Comparison of ENCODE assay signal across 1 cellular context in the genomic region with DNA sequence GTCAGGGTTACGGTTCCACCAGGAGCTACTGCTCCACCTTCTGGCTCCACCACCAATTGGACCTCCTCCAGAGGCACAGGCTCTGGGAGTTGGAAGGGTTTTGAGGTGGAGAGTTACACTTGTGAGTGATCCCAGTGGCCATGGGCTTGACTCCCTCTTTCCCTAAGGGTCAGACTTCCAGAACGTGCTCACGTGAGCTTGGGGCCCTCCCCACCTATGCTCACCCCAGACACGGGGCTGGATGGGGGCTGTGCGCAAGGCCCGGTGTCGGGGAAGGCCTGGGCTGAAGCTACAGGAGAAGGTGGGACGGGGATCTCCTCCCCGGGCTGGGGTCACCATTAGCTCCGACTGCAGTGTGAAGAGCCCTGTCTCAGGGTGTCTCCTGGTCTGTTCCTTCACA.
TF ChIP-seq lines count a peak whose summit lies in the region.

No MANE protein-coding gene starts in this region.

TF ChIP-seq in GM12878, 131 proteins besides CTCF, POLR2A, EP300 and RAD21:
- TF ChIP-seq, protein P1, sequence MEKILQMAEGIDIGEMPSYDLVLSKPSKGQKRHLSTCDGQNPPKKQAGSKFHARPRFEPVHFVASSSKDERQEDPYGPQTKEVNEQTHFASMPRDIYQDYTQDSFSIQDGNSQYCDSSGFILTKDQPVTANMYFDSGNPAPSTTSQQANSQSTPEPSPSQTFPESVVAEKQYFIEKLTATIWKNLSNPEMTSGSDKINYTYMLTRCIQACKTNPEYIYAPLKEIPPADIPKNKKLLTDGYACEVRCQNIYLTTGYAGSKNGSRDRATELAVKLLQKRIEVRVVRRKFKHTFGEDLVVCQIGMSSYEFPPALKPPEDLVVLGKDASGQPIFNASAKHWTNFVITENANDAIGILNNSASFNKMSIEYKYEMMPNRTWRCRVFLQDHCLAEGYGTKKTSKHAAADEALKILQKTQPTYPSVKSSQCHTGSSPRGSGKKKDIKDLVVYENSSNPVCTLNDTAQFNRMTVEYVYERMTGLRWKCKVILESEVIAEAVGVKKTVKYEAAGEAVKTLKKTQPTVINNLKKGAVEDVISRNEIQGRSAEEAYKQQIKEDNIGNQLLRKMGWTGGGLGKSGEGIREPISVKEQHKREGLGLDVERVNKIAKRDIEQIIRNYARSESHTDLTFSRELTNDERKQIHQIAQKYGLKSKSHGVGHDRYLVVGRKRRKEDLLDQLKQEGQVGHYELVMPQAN (conservative IDR thresholded peaks at IDR 0.05), result no peak
- TF ChIP-seq BCL3 (IDR thresholded peaks at IDR 0.05; ENCODE audit: borderline replicate concordance, insufficient read depth, low read depth, low read length, poor library complexity, severe bottlenecking) (no peak), YBX1 (IDR thresholded peaks at IDR 0.05) (no peak), NR2C1 (IDR thresholded peaks at IDR 0.05) (no peak), NRF1 (conservative IDR thresholded peaks at IDR 0.05; ENCODE audit: low read depth, low read length) (no peak), CEBPZ (IDR thresholded peaks at IDR 0.05; ENCODE audit: low read depth, low read length) (no peak), TCF12 (IDR thresholded peaks at IDR 0.05; ENCODE audit: low read depth, low read length) (no peak), BMI1 (IDR thresholded peaks at IDR 0.05; ENCODE audit: borderline replicate concordance) (no peak), CHD2 (IDR thresholded peaks at IDR 0.05; ENCODE audit: borderline replicate concordance, low read depth, low read length) (no peak), TCF3 (IDR thresholded peaks at IDR 0.05; ENCODE audit: borderline replicate concordance, insufficient read depth, low read depth, low read length) (no peak), SMARCA5 (IDR thresholded peaks at IDR 0.05) (no peak)
- TF ChIP-seq, protein P2, sequence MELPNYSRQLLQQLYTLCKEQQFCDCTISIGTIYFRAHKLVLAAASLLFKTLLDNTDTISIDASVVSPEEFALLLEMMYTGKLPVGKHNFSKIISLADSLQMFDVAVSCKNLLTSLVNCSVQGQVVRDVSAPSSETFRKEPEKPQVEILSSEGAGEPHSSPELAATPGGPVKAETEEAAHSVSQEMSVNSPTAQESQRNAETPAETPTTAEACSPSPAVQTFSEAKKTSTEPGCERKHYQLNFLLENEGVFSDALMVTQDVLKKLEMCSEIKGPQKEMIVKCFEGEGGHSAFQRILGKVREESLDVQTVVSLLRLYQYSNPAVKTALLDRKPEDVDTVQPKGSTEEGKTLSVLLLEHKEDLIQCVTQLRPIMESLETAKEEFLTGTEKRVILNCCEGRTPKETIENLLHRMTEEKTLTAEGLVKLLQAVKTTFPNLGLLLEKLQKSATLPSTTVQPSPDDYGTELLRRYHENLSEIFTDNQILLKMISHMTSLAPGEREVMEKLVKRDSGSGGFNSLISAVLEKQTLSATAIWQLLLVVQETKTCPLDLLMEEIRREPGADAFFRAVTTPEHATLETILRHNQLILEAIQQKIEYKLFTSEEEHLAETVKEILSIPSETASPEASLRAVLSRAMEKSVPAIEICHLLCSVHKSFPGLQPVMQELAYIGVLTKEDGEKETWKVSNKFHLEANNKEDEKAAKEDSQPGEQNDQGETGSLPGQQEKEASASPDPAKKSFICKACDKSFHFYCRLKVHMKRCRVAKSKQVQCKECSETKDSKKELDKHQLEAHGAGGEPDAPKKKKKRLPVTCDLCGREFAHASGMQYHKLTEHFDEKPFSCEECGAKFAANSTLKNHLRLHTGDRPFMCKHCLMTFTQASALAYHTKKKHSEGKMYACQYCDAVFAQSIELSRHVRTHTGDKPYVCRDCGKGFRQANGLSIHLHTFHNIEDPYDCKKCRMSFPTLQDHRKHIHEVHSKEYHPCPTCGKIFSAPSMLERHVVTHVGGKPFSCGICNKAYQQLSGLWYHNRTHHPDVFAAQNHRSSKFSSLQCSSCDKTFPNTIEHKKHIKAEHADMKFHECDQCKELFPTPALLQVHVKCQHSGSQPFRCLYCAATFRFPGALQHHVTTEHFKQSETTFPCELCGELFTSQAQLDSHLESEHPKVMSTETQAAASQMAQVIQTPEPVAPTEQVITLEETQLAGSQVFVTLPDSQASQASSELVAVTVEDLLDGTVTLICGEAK (IDR thresholded peaks at IDR 0.05; ENCODE audit: borderline replicate concordance), result no peak
- TF ChIP-seq, protein P3, sequence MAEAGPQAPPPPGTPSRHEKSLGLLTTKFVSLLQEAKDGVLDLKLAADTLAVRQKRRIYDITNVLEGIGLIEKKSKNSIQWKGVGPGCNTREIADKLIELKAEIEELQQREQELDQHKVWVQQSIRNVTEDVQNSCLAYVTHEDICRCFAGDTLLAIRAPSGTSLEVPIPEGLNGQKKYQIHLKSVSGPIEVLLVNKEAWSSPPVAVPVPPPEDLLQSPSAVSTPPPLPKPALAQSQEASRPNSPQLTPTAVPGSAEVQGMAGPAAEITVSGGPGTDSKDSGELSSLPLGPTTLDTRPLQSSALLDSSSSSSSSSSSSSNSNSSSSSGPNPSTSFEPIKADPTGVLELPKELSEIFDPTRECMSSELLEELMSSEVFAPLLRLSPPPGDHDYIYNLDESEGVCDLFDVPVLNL (IDR thresholded peaks at IDR 0.05; ENCODE audit: low read depth, low read length), result no peak
